Comparison of ENCODE assay signal across 1 cellular context in the genomic region with DNA sequence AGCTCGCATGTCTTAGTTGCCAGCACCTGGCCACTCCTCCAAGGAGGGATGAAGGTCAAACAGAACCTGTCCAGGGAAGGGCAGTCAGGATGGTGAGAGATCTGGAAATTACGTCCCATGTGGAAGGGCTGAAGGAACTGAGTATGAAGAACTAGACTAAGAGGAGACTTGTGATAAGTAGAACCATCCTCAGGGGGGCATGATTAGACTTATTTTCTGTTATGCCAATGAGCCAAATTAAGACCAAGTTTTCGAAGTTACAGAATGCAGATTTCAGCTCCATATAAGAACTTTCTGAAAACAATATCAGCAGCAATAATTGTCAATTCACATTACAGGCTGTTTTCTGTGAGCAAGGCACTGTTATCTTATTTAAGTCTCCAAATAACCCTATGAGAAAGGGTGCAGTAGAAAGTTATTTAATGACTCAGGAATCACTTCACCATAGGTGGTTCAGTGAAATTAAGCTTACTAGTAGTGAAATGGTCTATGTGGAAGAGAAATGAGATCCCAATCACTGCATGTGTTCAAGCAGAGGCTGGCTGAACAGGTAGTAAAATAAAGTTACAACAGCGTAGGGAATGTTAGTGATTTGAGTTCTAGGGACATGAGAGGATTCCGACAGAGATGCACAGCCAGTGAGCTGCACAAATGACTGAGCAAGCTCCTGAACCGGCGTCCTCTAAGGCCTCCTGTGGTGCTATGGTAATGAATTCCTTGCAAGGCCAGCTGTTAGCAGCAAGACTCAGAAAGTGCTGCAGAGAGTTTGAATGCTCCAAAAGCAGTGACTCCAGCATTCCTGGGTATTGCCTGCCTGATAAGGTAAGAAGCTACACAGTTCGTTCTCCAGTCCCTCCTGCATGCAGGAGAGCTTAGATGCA.
TF ChIP-seq lines count a peak whose summit lies in the region.

No MANE protein-coding gene starts in this region.

TF ChIP-seq in IMR-90, 13 proteins besides CTCF, POLR2A, EP300 and RAD21:
- no peak for TF ChIP-seq NFE2L2 (IDR thresholded peaks at IDR 0.05; ENCODE audit: low read depth, low read length)
- TF ChIP-seq RCOR1 (IDR thresholded peaks at IDR 0.05; ENCODE audit: insufficient replicate concordance, low read length): no peak
- TF ChIP-seq, protein P1, sequence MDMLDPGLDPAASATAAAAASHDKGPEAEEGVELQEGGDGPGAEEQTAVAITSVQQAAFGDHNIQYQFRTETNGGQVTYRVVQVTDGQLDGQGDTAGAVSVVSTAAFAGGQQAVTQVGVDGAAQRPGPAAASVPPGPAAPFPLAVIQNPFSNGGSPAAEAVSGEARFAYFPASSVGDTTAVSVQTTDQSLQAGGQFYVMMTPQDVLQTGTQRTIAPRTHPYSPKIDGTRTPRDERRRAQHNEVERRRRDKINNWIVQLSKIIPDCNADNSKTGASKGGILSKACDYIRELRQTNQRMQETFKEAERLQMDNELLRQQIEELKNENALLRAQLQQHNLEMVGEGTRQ (IDR thresholded peaks at IDR 0.05; ENCODE audit: low read depth, low read length): no peak
- no peak for TF ChIP-seq CHD1 (IDR thresholded peaks at IDR 0.05; ENCODE audit: low read depth, low read length)
TF ChIP-seq in IMR-90: peak in this region for 0.
